Comparison of ENCODE assay signal across 8 cellular contexts in genomic region chr9:78235296-78235770, GRCh38. TPM values are rescaled to one million over a fixed set of nuclear protein-coding genes. Genes with fewer than 3 reads are reported as not detected.
DNase-seq lines count a peak whose midpoint lies in the region; ATAC-seq and TF ChIP-seq lines count a peak whose summit lies in the region.

No MANE protein-coding gene starts in this region.

- no peaks in the 10 kb centered on the region for H3K9me3 ChIP-seq in suprapubic skin

- WGBS in suprapubic skin = 2% methylated on average over 17 of the region's 17 CpGs

- peaks cover 17% of the 10 kb centered on the region for H3K4me1 ChIP-seq in suprapubic skin

- peak overlapping the region; percentile 83 for H3K4me3 ChIP-seq in AG10803 (ENCODE audit: low read length)
- H3K4me3 ChIP-seq in HL-60 (replicated peaks; ENCODE audit: insufficient read depth, low read length) = peak overlapping the region; percentile 86
- H3K4me3 ChIP-seq in brain microvascular endothelial cell (ENCODE audit: low read depth, low read length) = peak overlapping the region; percentile 63
- peak overlapping the region; percentile 88 for H3K4me3 ChIP-seq in suprapubic skin

- no peaks in the 10 kb centered on the region for H3K36me3 ChIP-seq in brain microvascular endothelial cell (replicated peaks)
- peaks cover 5% of the 10 kb centered on the region for H3K36me3 ChIP-seq in suprapubic skin

- in situ Hi-C loops in brain microvascular endothelial cell (cut with HindIII; ENCODE audit: low pct_ligation_motif_present, low sequenced_read_pairs) = no loop called here

- H3K27me3 ChIP-seq in HL-60 (ENCODE audit: insufficient read depth, poor library complexity, severe bottlenecking) = no peaks in the 10 kb centered on the region
- H3K27me3 ChIP-seq in brain microvascular endothelial cell (replicated peaks) = no peaks in the 10 kb centered on the region
- H3K27me3 ChIP-seq in suprapubic skin = no peaks in the 10 kb centered on the region

- ATAC-seq in HG03469 (IDR thresholded peaks at IDR 0.05; ENCODE audit: unreplicated experiment) = no peak

- no peak for TF ChIP-seq EP300 in suprapubic skin (IDR thresholded peaks at IDR 0.05)

- no peak for TF ChIP-seq POLR2A in suprapubic skin (IDR thresholded peaks at IDR 0.05)

- TF ChIP-seq CTCF in AG10803 (conservative IDR thresholded peaks at IDR 0.05; ENCODE audit: low read length) (no peak), HL-60 (IDR thresholded peaks at IDR 0.05; ENCODE audit: insufficient read depth, low read length) (no peak), brain microvascular endothelial cell (IDR thresholded peaks at IDR 0.05; ENCODE audit: low read depth, low read length, missing control alignments) (no peak), suprapubic skin (IDR thresholded peaks at IDR 0.05) (no peak)

- H3K27ac ChIP-seq in HL-60 (replicated peaks) = peak overlapping the region; percentile 72
- H3K27ac ChIP-seq in brain microvascular endothelial cell = peak overlapping the region; percentile 76
- H3K27ac ChIP-seq in suprapubic skin = peak overlapping the region; percentile 42

- DNase-seq in AG10803 (ENCODE audit: low read depth) (peak; percentile 49), HL-60 (ENCODE audit: low read depth in 1 of 2, low spot score in 1 of 2) (no peak), brain microvascular endothelial cell (peak; percentile 41), kidney tubule cell (ENCODE audit: low spot score) (peak; percentile 34), suprapubic skin (ENCODE audit: low spot score in 2 of 2) (no peak), DMS114 treated with DMSO at 0.1 percent for 48 hours (lab: John Stamatoyannopoulos, UW; ENCODE audit: unreplicated experiment) (no peak)
- no peak for DNase-seq in activated effector memory CD4-positive, alpha-beta T cell treated with anti-CD3 and anti-CD28 coated beads, Interleukin-2, amount 50 U/mL, for 16 hours

RNA-seq across cellular contexts. Expression of gene CEP78, which starts 0.5 kb away (rescaled TPM):
- total RNA-seq in suprapubic skin = 10 to 100 TPM in 3 of 4 donors, 1 to 10 TPM in 1; 8.7 to 15.0 (median 11.7) TPM

Comparison
In these comparisons a context has a peak if more than half of its experiments do, and no peak if none do; other contexts are left out.
1. DNase-seq: peak in AG10803 (single experiment), brain microvascular endothelial cell (single experiment) and kidney tubule cell (single experiment); none in HL-60 (0 of 2), suprapubic skin (0 of 2), activated effector memory CD4-positive, alpha-beta T cell treated with anti-CD3 and anti-CD28 coated beads, Interleukin-2, amount 50 U/mL, for 16 hours (single experiment) and DMS114 treated with DMSO at 0.1 percent for 48 hours (single experiment).
2. Peak in every context shown above with its lines, with median percentiles within 50 percentile points of each other: H3K4me3 ChIP-seq and H3K27ac ChIP-seq.